Comparison of ENCODE assay signal across 1 cellular context in the genomic region with DNA sequence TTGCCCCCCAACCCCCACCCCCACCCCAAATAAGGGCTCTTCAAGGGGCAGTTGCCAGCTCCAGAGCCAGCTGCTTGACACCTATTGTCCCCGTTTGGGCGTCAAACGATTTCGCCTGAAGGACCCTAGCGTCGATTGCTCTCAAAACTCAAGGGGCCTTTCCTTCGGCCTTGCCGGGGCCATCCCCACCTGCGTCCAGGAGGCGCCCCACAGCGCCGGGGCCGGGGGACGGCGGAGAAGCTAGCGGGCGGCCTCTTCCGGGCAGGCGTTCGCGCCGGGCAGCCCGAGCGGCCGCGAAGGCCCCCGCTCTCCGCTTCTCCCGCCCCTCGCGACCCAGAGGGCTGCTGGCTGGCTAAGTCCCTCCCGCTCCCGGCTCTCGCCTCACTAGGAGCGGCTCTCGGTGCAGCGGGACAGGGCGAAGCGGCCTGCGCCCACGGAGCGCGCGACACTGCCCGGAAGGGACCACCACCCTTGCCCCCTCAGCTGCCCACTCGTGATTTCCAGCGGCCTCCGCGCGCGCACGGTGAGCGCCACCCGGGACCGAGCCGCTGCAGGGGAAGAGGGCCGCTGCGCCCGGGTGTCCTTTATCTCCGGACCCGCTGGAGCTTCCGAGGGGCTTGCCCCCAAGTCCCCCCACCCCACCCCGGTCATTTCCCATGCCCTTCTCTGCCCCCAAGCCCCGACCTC.
TF ChIP-seq lines count a peak whose summit lies in the region.

A gene with protein sequence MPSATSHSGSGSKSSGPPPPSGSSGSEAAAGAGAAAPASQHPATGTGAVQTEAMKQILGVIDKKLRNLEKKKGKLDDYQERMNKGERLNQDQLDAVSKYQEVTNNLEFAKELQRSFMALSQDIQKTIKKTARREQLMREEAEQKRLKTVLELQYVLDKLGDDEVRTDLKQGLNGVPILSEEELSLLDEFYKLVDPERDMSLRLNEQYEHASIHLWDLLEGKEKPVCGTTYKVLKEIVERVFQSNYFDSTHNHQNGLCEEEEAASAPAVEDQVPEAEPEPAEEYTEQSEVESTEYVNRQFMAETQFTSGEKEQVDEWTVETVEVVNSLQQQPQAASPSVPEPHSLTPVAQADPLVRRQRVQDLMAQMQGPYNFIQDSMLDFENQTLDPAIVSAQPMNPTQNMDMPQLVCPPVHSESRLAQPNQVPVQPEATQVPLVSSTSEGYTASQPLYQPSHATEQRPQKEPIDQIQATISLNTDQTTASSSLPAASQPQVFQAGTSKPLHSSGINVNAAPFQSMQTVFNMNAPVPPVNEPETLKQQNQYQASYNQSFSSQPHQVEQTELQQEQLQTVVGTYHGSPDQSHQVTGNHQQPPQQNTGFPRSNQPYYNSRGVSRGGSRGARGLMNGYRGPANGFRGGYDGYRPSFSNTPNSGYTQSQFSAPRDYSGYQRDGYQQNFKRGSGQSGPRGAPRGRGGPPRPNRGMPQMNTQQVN (plus strand): TSS at position 383 of the 687 bp plus-strand sequence. CDS start 690 bp downstream, outside the sequence.

TF ChIP-seq in HEK293, 187 proteins besides CTCF, POLR2A, EP300 and RAD21 (continued from another document and continues in another):
- TF ChIP-seq, protein P1, sequence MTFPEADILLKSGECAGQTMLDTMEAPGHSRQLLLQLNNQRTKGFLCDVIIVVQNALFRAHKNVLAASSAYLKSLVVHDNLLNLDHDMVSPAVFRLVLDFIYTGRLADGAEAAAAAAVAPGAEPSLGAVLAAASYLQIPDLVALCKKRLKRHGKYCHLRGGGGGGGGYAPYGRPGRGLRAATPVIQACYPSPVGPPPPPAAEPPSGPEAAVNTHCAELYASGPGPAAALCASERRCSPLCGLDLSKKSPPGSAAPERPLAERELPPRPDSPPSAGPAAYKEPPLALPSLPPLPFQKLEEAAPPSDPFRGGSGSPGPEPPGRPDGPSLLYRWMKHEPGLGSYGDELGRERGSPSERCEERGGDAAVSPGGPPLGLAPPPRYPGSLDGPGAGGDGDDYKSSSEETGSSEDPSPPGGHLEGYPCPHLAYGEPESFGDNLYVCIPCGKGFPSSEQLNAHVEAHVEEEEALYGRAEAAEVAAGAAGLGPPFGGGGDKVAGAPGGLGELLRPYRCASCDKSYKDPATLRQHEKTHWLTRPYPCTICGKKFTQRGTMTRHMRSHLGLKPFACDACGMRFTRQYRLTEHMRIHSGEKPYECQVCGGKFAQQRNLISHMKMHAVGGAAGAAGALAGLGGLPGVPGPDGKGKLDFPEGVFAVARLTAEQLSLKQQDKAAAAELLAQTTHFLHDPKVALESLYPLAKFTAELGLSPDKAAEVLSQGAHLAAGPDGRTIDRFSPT (tag by site-specific recombination; IDR thresholded peaks at IDR 0.05): peak; percentile 78
- TF ChIP-seq, protein P2, sequence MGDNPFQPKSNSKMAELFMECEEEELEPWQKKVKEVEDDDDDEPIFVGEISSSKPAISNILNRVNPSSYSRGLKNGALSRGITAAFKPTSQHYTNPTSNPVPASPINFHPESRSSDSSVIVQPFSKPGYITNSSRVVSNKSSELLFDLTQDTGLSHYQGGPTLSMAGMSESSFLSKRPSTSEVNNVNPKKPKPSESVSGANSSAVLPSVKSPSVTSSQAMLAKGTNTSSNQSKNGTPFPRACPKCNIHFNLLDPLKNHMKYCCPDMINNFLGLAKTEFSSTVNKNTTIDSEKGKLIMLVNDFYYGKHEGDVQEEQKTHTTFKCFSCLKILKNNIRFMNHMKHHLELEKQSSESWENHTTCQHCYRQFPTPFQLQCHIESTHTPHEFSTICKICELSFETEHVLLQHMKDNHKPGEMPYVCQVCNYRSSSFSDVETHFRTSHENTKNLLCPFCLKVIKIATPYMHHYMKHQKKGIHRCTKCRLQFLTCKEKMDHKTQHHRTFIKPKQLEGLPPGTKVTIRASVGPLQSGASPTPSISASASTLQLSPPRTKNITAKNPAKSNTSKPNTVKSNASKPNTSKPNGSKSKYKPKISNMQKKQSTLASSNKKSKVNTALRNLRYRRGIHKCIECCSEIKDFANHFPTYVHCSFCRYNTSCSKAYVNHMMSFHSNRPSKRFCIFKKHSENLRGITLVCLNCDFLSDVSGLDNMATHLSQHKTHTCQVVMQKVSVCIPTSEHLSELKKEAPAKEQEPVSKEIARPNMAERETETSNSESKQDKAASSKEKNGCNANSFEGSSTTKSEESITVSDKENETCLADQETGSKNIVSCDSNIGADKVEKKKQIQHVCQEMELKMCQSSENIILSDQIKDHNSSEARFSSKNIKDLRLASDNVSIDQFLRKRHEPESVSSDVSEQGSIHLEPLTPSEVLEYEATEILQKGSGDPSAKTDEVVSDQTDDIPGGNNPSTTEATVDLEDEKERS (tag by site-specific recombination; IDR thresholded peaks at IDR 0.05): no peak
- TF ChIP-seq ZNF610 (tag by site-specific recombination; IDR thresholded peaks at IDR 0.05; ENCODE audit: borderline replicate concordance) (peak; percentile 62; the same call in 1 of the 2 replicates), KLF1 (tag by site-specific recombination; IDR thresholded peaks at IDR 0.05) (no peak), ZNF664 (tag by site-specific recombination; IDR thresholded peaks at IDR 0.05) (no peak), ZXDB (tag by site-specific recombination; IDR thresholded peaks at IDR 0.05) (peak; percentile 53), ZNF677 (tag by site-specific recombination; IDR thresholded peaks at IDR 0.05) (no peak), ZNF24 (tag by site-specific recombination; IDR thresholded peaks at IDR 0.05) (no peak), ZIC2 (tag by site-specific recombination; IDR thresholded peaks at IDR 0.05) (0 out of 2 replicates have a peak, but pooled peaks have one; percentile 10), ZNF426 (tag by site-specific recombination; IDR thresholded peaks at IDR 0.05) (no peak), ZNF266 (tag by site-specific recombination; IDR thresholded peaks at IDR 0.05; ENCODE audit: low read depth) (no peak), ZSCAN16 (tag by site-specific recombination; IDR thresholded peaks at IDR 0.05) (no peak), SETDB1 (IDR thresholded peaks at IDR 0.05; ENCODE audit: insufficient read length, low read length) (no peak), ZNF658 (tag by site-specific recombination; IDR thresholded peaks at IDR 0.05) (no peak), ZNF530 (tag by site-specific recombination; IDR thresholded peaks at IDR 0.05; ENCODE audit: low read depth) (no peak), ZNF133 (tag by site-specific recombination; IDR thresholded peaks at IDR 0.05) (no peak), OVOL3 (tag by site-specific recombination; IDR thresholded peaks at IDR 0.05) (no peak), ZNF354C (tag by site-specific recombination; IDR thresholded peaks at IDR 0.05; ENCODE audit: borderline replicate concordance, low read depth) (no peak), ZNF830 (tag by site-specific recombination; IDR thresholded peaks at IDR 0.05; ENCODE audit: low read depth) (no peak), ZNF660 (tag by site-specific recombination; IDR thresholded peaks at IDR 0.05) (peak; percentile 55; the same call in 1 of the 2 replicates), ZNF558 (tag by site-specific recombination; IDR thresholded peaks at IDR 0.05) (no peak)
- TF ChIP-seq, protein P3, sequence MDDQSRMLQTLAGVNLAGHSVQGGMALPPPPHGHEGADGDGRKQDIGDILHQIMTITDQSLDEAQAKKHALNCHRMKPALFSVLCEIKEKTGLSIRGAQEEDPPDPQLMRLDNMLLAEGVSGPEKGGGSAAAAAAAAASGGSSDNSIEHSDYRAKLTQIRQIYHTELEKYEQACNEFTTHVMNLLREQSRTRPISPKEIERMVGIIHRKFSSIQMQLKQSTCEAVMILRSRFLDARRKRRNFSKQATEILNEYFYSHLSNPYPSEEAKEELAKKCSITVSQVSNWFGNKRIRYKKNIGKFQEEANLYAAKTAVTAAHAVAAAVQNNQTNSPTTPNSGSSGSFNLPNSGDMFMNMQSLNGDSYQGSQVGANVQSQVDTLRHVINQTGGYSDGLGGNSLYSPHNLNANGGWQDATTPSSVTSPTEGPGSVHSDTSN (CRISPR knock-in tag; IDR thresholded peaks at IDR 0.05): no peak
- TF ChIP-seq, protein P4, sequence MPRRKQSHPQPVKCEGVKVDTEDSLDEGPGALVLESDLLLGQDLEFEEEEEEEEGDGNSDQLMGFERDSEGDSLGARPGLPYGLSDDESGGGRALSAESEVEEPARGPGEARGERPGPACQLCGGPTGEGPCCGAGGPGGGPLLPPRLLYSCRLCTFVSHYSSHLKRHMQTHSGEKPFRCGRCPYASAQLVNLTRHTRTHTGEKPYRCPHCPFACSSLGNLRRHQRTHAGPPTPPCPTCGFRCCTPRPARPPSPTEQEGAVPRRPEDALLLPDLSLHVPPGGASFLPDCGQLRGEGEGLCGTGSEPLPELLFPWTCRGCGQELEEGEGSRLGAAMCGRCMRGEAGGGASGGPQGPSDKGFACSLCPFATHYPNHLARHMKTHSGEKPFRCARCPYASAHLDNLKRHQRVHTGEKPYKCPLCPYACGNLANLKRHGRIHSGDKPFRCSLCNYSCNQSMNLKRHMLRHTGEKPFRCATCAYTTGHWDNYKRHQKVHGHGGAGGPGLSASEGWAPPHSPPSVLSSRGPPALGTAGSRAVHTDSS (tag by site-specific recombination; IDR thresholded peaks at IDR 0.05): no peak
- TF ChIP-seq, protein P5, sequence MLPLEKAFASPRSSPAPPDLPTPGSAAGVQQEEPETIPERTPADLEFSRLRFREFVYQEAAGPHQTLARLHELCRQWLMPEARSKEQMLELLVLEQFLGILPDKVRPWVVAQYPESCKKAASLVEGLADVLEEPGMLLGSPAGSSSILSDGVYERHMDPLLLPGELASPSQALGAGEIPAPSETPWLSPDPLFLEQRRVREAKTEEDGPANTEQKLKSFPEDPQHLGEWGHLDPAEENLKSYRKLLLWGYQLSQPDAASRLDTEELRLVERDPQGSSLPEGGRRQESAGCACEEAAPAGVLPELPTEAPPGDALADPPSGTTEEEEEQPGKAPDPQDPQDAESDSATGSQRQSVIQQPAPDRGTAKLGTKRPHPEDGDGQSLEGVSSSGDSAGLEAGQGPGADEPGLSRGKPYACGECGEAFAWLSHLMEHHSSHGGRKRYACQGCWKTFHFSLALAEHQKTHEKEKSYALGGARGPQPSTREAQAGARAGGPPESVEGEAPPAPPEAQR (tag by site-specific recombination; IDR thresholded peaks at IDR 0.05): no peak
- TF ChIP-seq, protein P6, sequence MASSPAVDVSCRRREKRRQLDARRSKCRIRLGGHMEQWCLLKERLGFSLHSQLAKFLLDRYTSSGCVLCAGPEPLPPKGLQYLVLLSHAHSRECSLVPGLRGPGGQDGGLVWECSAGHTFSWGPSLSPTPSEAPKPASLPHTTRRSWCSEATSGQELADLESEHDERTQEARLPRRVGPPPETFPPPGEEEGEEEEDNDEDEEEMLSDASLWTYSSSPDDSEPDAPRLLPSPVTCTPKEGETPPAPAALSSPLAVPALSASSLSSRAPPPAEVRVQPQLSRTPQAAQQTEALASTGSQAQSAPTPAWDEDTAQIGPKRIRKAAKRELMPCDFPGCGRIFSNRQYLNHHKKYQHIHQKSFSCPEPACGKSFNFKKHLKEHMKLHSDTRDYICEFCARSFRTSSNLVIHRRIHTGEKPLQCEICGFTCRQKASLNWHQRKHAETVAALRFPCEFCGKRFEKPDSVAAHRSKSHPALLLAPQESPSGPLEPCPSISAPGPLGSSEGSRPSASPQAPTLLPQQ (tag by site-specific recombination; IDR thresholded peaks at IDR 0.05): peak; percentile 42; the same call in 1 of the 2 replicates
- TF ChIP-seq, protein P7, sequence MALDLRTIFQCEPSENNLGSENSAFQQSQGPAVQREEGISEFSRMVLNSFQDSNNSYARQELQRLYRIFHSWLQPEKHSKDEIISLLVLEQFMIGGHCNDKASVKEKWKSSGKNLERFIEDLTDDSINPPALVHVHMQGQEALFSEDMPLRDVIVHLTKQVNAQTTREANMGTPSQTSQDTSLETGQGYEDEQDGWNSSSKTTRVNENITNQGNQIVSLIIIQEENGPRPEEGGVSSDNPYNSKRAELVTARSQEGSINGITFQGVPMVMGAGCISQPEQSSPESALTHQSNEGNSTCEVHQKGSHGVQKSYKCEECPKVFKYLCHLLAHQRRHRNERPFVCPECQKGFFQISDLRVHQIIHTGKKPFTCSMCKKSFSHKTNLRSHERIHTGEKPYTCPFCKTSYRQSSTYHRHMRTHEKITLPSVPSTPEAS (tag by site-specific recombination; IDR thresholded peaks at IDR 0.05): no peak
- TF ChIP-seq, protein P8, sequence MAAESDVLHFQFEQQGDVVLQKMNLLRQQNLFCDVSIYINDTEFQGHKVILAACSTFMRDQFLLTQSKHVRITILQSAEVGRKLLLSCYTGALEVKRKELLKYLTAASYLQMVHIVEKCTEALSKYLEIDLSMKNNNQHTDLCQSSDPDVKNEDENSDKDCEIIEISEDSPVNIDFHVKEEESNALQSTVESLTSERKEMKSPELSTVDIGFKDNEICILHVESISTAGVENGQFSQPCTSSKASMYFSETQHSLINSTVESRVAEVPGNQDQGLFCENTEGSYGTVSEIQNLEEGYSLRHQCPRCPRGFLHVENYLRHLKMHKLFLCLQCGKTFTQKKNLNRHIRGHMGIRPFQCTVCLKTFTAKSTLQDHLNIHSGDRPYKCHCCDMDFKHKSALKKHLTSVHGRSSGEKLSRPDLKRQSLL (tag by site-specific recombination; IDR thresholded peaks at IDR 0.05): no peak
- TF ChIP-seq, protein P9, sequence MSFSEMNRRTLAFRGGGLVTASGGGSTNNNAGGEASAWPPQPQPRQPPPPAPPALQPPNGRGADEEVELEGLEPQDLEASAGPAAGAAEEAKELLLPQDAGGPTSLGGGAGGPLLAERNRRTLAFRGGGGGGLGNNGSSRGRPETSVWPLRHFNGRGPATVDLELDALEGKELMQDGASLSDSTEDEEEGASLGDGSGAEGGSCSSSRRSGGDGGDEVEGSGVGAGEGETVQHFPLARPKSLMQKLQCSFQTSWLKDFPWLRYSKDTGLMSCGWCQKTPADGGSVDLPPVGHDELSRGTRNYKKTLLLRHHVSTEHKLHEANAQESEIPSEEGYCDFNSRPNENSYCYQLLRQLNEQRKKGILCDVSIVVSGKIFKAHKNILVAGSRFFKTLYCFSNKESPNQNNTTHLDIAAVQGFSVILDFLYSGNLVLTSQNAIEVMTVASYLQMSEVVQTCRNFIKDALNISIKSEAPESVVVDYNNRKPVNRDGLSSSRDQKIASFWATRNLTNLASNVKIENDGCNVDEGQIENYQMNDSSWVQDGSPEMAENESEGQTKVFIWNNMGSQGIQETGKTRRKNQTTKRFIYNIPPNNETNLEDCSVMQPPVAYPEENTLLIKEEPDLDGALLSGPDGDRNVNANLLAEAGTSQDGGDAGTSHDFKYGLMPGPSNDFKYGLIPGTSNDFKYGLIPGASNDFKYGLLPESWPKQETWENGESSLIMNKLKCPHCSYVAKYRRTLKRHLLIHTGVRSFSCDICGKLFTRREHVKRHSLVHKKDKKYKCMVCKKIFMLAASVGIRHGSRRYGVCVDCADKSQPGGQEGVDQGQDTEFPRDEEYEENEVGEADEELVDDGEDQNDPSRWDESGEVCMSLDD (tag by site-specific recombination; IDR thresholded peaks at IDR 0.05): 0 out of 2 replicates have a peak, but pooled peaks have one; percentile 4
- TF ChIP-seq, protein P10, sequence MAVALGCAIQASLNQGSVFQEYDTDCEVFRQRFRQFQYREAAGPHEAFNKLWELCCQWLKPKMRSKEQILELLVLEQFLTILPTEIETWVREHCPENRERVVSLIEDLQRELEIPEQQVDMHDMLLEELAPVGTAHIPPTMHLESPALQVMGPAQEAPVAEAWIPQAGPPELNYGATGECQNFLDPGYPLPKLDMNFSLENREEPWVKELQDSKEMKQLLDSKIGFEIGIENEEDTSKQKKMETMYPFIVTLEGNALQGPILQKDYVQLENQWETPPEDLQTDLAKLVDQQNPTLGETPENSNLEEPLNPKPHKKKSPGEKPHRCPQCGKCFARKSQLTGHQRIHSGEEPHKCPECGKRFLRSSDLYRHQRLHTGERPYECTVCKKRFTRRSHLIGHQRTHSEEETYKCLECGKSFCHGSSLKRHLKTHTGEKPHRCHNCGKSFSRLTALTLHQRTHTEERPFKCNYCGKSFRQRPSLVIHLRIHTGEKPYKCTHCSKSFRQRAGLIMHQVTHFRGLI (tag by site-specific recombination; IDR thresholded peaks at IDR 0.05): no peak
